29 cellular contexts compared by ENCODE assay signal in genomic region chr7:4181446-4181845, GRCh38.
"Had no signal": no experiment of that assay in that cellular context is flagged by ENCODE, and none has a peak within 500 bp of the region (broad histone marks: within the 10 kb centered on the region; RNA-seq: fewer than 3 reads in every experiment).

No MANE protein-coding gene starts in this region.

- H3K9me3 ChIP-seq: colonic mucosa, esophagus squamous epithelium, gastrocnemius medialis, heart left ventricle had no signal

- H3K36me3 ChIP-seq: colonic mucosa, esophagus squamous epithelium, gastrocnemius medialis, heart left ventricle had no signal

- H3K27ac Mint-ChIP-seq: dendritic cell treated with granulocyte-macrophage colony-stimulating factor and Interleukin-4, amounts not matched to agents 40 ng/mL and 50 ng/mL, for 4 days; effector memory CD8-positive, alpha-beta T cell; endodermal cell; immature natural killer cell; memory B cell; naive thymus-derived CD4-positive, alpha-beta T cell had no signal

- H3K4me3 ChIP-seq: colonic mucosa, esophagus squamous epithelium, gastrocnemius medialis, heart left ventricle, hepatocyte, lung had no signal

- H3K36me3 Mint-ChIP-seq: immature natural killer cell; memory B cell; naive thymus-derived CD4-positive, alpha-beta T cell had no signal

- DNase-seq: colonic mucosa; cortex of kidney; effector CD8-positive, alpha-beta T cell; effector memory CD8-positive, alpha-beta T cell; endodermal cell; erythroblast; esophagus squamous epithelium; foreskin fibroblast; foreskin melanocyte; gastrocnemius medialis; hypothalamus; immature natural killer cell; islet precursor cell; kidney; kidney glomerular epithelial cell; left colon; left ventricle myocardium superior; mammary epithelial cell; mesendoderm; midbrain; naive thymus-derived CD4-positive, alpha-beta T cell had no signal

- ATAC-seq: effector memory CD8-positive, alpha-beta T cell; esophagus mucosa; gastrocnemius medialis; heart left ventricle; left colon; left lobe of liver; left ventricle myocardium superior; naive thymus-derived CD4-positive, alpha-beta T cell had no signal

- H3K9me3 Mint-ChIP-seq: effector memory CD8-positive, alpha-beta T cell; memory B cell had no signal

- H3K27ac ChIP-seq: colonic mucosa, epithelial cell of prostate, esophagus squamous epithelium, gastrocnemius medialis, heart left ventricle, hepatocyte had no signal

- H3K4me1 ChIP-seq: colonic mucosa, gastrocnemius medialis, heart left ventricle had no signal

- H3K27me3 Mint-ChIP-seq: dendritic cell treated with granulocyte-macrophage colony-stimulating factor and Interleukin-4, amounts not matched to agents 40 ng/mL and 50 ng/mL, for 4 days; effector memory CD8-positive, alpha-beta T cell had no signal

- H3K4me1 Mint-ChIP-seq: endodermal cell, immature natural killer cell, memory B cell had no signal

- H3K4me3 Mint-ChIP-seq: dendritic cell treated with granulocyte-macrophage colony-stimulating factor and Interleukin-4, amounts not matched to agents 40 ng/mL and 50 ng/mL, for 4 days; effector memory CD8-positive, alpha-beta T cell; endodermal cell; immature natural killer cell; memory B cell; naive thymus-derived CD4-positive, alpha-beta T cell had no signal

- H3K27me3 ChIP-seq: colonic mucosa, esophagus squamous epithelium, gastrocnemius medialis, heart left ventricle, hepatocyte had no signal
